ENCODE assay signal across 25 cellular contexts in the genomic region with DNA sequence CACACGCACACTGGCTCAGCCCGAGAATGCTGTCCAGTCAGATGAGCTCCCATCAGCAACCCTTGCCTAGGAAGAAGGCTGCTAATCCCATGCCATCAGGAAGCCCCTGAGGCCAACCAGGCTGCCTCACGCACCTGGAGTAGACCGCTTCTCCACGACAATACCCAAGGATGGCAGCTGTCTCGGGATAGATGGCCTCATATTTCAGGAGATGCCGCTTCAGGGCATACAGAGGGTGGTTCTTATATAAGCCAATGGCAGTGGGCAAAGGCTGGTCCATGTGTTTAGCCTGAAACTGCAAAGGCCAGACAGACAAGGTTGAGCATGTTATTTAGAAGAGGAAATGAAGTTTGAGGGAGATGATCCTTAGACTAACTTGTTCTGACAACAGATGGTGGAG. TPM values are rescaled to one million over a fixed set of nuclear protein-coding genes. Genes with fewer than 3 reads are reported as not detected.
A peak's percentile ranks its signal among the peaks of the same experiment; 100 is the strongest.
DNase-seq lines count a peak whose midpoint lies in the region; ATAC-seq and TF ChIP-seq lines count a peak whose summit lies in the region.
"Had no signal": no experiment of that assay in that cellular context is flagged by ENCODE, and none has a peak within 500 bp of the region (broad histone marks: within the 10 kb centered on the region; RNA-seq: fewer than 3 reads in every experiment).

No MANE protein-coding gene starts in this region.

- TF ChIP-seq CTCF in RWPE1 (conservative IDR thresholded peaks at IDR 0.05; ENCODE audit: low read depth) (no peak), neural crest cell (conservative IDR thresholded peaks at IDR 0.05) (no peak)

- H3K4me1 Mint-ChIP-seq in activated naive CD4-positive, alpha-beta T cell treated with anti-CD3 and anti-CD28 coated beads, Interleukin-2, amount 10 ng/mL, durations not matched to agents 7 days and 5 days: peaks cover 9% of the 10 kb centered on the region
- peaks cover 5 to 8% of the 10 kb centered on the region in 2 donors for H3K4me1 Mint-ChIP-seq in effector memory CD8-positive, alpha-beta T cell (ENCODE audit: low read depth in 2 of 2)
- no peaks in the 10 kb centered on the region for H3K4me1 Mint-ChIP-seq in neural crest cell
- H3K4me1 Mint-ChIP-seq: IgD-negative memory B cell, nephron had no signal

- no peak overlapping the region for H3K4me3 Mint-ChIP-seq in activated naive CD4-positive, alpha-beta T cell treated with anti-CD3 and anti-CD28 coated beads, Interleukin-2, amount 10 ng/mL, durations not matched to agents 7 days and 5 days
- H3K4me3 Mint-ChIP-seq in effector memory CD8-positive, alpha-beta T cell: no peak overlapping the region
- H3K4me3 Mint-ChIP-seq in neural crest cell: no peak overlapping the region
- H3K4me3 Mint-ChIP-seq: activated naive CD8-positive, alpha-beta T cell treated with anti-CD3 and anti-CD28 coated beads for 36 hours; activated T-helper 1 cell treated with anti-CD3 and anti-CD28 coated beads, Interleukin-12 subunit alpha, Interleukin-12 subunit beta, Interleukin-2, Interleukin-4 antibody, amounts not matched to agents 30 ng/mL and 10 ng/mL and 1 ng/mL, durations not matched to agents 14 hours and 24 hours and 36 hours; H9; IgD-negative memory B cell; nephron; T-helper 1 cell treated with Interleukin-12 subunit alpha and Interleukin-12 subunit beta and Interleukin-4 antibody, amounts not matched to agents 30 μg/mL and 1 μg/mL, for 36 hours had no signal

- H3K27ac ChIP-seq in RWPE1: peak overlapping the region; percentile 75
- H3K27ac ChIP-seq: ascending aorta, parathyroid adenoma, tibial nerve had no signal

- DNase-seq in activated naive CD4-positive, alpha-beta T cell treated with anti-CD3 and anti-CD28 coated beads, Interleukin-2, amount 10 ng/mL, durations not matched to agents 7 days and 5 days: no peak
- DNase-seq in activated naive CD4-positive, alpha-beta T cell treated with Interleukin-2 at 50 U/mL for 16 hours: no peak
- no peak for DNase-seq in RWPE1 (ENCODE audit: low spot score)
- no peak for DNase-seq in effector memory CD8-positive, alpha-beta T cell
- no peak for DNase-seq in neural crest cell (ENCODE audit: low read depth, low spot score)
- DNase-seq in GM19240 (ENCODE audit: insufficient read length, low spot score): no peak
- no peak for DNase-seq in GF-D8 (lab: John Stamatoyannopoulos, UW)
- DNase-seq: activated naive CD8-positive, alpha-beta T cell treated with anti-CD3 and anti-CD28 coated beads for 36 hours; caudate nucleus; dermis blood vessel endothelial cell; DND-41; H9; islet precursor cell; midbrain; NCI-H1048; NCI-H187; NCI-H526; small intestine had no signal

- CTCF ChIA-PET in activated naive CD4-positive, alpha-beta T cell treated with anti-CD3 and anti-CD28 coated beads, Interleukin-2, amount 10 ng/mL, durations not matched to agents 7 days and 5 days (lab: Charles Lee): no interaction called here
- CTCF ChIA-PET in RWPE1 (lab: Yijun Ruan, JAX): no interaction called here

- H3K36me3 Mint-ChIP-seq in activated naive CD4-positive, alpha-beta T cell treated with anti-CD3 and anti-CD28 coated beads, Interleukin-2, amount 10 ng/mL, durations not matched to agents 7 days and 5 days: peaks cover 63% of the 10 kb centered on the region
- peaks cover 67% of the 10 kb centered on the region for H3K36me3 Mint-ChIP-seq in effector memory CD8-positive, alpha-beta T cell (ENCODE audit: insufficient read depth)
- H3K36me3 Mint-ChIP-seq in neural crest cell (ENCODE audit: low read depth): peaks cover 41% of the 10 kb centered on the region

- H3K27ac Mint-ChIP-seq in activated naive CD4-positive, alpha-beta T cell treated with anti-CD3 and anti-CD28 coated beads, Interleukin-2, amount 10 ng/mL, durations not matched to agents 7 days and 5 days: peak overlapping the region; percentile 7
- peak overlapping the region; percentile 9 to 57 for H3K27ac Mint-ChIP-seq in effector memory CD8-positive, alpha-beta T cell
- H3K27ac Mint-ChIP-seq in neural crest cell (ENCODE audit: unreplicated experiment): peak overlapping the region; percentile 20
- H3K27ac Mint-ChIP-seq: activated naive CD8-positive, alpha-beta T cell treated with anti-CD3 and anti-CD28 coated beads for 36 hours; activated T-helper 1 cell treated with anti-CD3 and anti-CD28 coated beads, Interleukin-12 subunit alpha, Interleukin-12 subunit beta, Interleukin-2, Interleukin-4 antibody, amounts not matched to agents 30 ng/mL and 10 ng/mL and 1 ng/mL, durations not matched to agents 14 hours and 24 hours and 36 hours; nephron had no signal

- ATAC-seq in effector memory CD8-positive, alpha-beta T cell (replicated peaks): no peak

- no peaks in the 10 kb centered on the region for H3K27me3 Mint-ChIP-seq in activated naive CD4-positive, alpha-beta T cell treated with anti-CD3 and anti-CD28 coated beads, Interleukin-2, amount 10 ng/mL, durations not matched to agents 7 days and 5 days
- no peaks in the 10 kb centered on the region for H3K27me3 Mint-ChIP-seq in effector memory CD8-positive, alpha-beta T cell
- no peaks in the 10 kb centered on the region for H3K27me3 Mint-ChIP-seq in neural crest cell (ENCODE audit: low read depth)
- H3K27me3 Mint-ChIP-seq: activated naive CD8-positive, alpha-beta T cell treated with anti-CD3 and anti-CD28 coated beads for 36 hours; IgD-negative memory B cell had no signal

- H3K9me3 Mint-ChIP-seq in activated naive CD4-positive, alpha-beta T cell treated with anti-CD3 and anti-CD28 coated beads, Interleukin-2, amount 10 ng/mL, durations not matched to agents 7 days and 5 days: peaks cover 4% of the 10 kb centered on the region
- peaks cover 0 to 2% of the 10 kb centered on the region in 2 donors for H3K9me3 Mint-ChIP-seq in effector memory CD8-positive, alpha-beta T cell
- H3K9me3 Mint-ChIP-seq in neural crest cell: peaks cover 4% of the 10 kb centered on the region

- POLR2A ChIA-PET in RWPE1 (lab: Yijun Ruan, JAX; ENCODE audit: low non-redundant PET): interaction anchor here (1.1 kb wide), 1 partner anchor 512 kb away, joined by 11 read pairs; no protein-coding TSS in a partner anchor

RNA-seq across cellular contexts. Expression of a gene that starts 22.2 kb away (rescaled TPM):
- 37.3 and 41.6 TPM in 2 replicates for total RNA-seq in neural crest cell

RNA-seq across cellular contexts. Expression of a gene that starts 22.4 kb away (rescaled TPM):
- total RNA-seq in neural crest cell: 18.3 and 19.1 TPM in 2 replicates

RNA-seq across cellular contexts. Expression of a gene that starts 31.3 kb away (rescaled TPM):
- 42.7 and 42.9 TPM in 2 replicates for total RNA-seq in neural crest cell

RNA-seq across cellular contexts. Expression of a gene that starts 31.5 kb away (rescaled TPM):
- total RNA-seq in neural crest cell: 16.9 and 17.0 TPM in 2 replicates
